ENCODE assay signal across 11 cellular contexts in the genomic region with DNA sequence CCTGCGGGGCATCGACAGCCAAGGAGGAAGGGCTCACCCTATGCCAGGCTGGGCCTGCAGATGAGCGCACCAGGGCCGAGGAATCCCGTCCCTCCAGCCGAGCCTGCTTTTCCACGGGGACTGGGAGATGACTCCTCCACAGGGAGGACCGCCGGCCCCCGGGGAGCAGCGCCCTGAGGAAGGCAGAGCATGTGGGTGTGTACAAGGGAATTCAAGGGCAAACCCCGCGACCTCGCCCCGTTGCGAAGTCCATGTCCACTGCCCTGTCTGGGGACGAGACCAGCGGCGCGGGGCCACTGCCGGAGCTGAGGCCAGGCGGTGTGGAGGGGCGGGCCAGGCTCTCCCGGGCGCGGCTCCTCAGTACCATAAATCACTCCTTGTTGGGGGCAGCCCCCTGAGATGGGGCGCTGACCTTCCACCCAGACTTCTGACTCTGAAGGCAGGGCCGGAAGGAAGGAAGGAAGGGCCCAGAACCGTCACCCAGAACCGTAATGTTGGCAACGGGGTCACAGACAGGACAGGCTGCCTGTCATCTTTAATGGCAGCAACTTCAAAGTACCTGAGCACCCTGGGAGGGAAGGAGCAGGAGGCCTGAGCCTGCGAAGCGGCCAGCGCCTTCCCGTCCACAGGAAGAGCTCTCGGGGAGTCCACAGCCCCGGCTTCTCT. TPM values are rescaled to one million over a fixed set of nuclear protein-coding genes. Genes with fewer than 3 reads are reported as not detected.
DNase-seq lines count a peak whose midpoint lies in the region; ATAC-seq lines count a peak whose summit lies in the region.
"Had no signal": no experiment of that assay in that cellular context is flagged by ENCODE, and none has a peak within 500 bp of the region (broad histone marks: within the 10 kb centered on the region; RNA-seq: fewer than 3 reads in every experiment).

No MANE protein-coding gene starts in this region.

- peaks cover 0 to 27% (median 0%) of the 10 kb centered on the region in 3 experiments for H3K36me3 ChIP-seq in naive thymus-derived CD4-positive, alpha-beta T cell (ENCODE audit: control insufficient read depth in 2 of 3, insufficient read depth in 3 of 3, low read length in 3 of 3)

- no peaks in the 10 kb centered on the region for H3K4me1 ChIP-seq in naive thymus-derived CD4-positive, alpha-beta T cell (ENCODE audit: control insufficient read depth in 2 of 2, insufficient read depth in 2 of 2, low read length in 2 of 2)
- H3K4me1 ChIP-seq: A549 had no signal

- H3K27me3 Mint-ChIP-seq in naive thymus-derived CD4-positive, alpha-beta T cell = no peaks in the 10 kb centered on the region
- H3K27me3 Mint-ChIP-seq in naive thymus-derived CD8-positive, alpha-beta T cell = no peaks in the 10 kb centered on the region

- CTCF ChIA-PET in naive thymus-derived CD4-positive, alpha-beta T cell (lab: Charles Lee) = no interaction called here

- peaks cover 0 to 16% of the 10 kb centered on the region in 2 donors for H3K36me3 Mint-ChIP-seq in activated naive CD4-positive, alpha-beta T cell treated with anti-CD3 and anti-CD28 coated beads, Interleukin-2, amount 50 U/mL, for 72 hours
- H3K36me3 Mint-ChIP-seq in naive thymus-derived CD4-positive, alpha-beta T cell = peaks cover 0 to 24% (median 5%) of the 10 kb centered on the region in 5 donors
- peaks cover 0 to 46% (median 0%) of the 10 kb centered on the region in 3 donors for H3K36me3 Mint-ChIP-seq in naive thymus-derived CD8-positive, alpha-beta T cell
- H3K36me3 Mint-ChIP-seq: natural killer cell had no signal

- no peaks in the 10 kb centered on the region for H3K27me3 ChIP-seq in naive thymus-derived CD4-positive, alpha-beta T cell (ENCODE audit: control insufficient read depth in 2 of 2, insufficient read depth in 2 of 2, low read length in 2 of 2)

- intact Hi-C loops in naive thymus-derived CD4-positive, alpha-beta T cell (cut with micrococcal nuclease) = no loop called here

- H3K9me3 ChIP-seq in naive thymus-derived CD4-positive, alpha-beta T cell (ENCODE audit: control insufficient read depth in 2 of 3, low read length in 3 of 3) = no peaks in the 10 kb centered on the region
- H3K9me3 ChIP-seq: A549 had no signal

- peak; percentile 21 to 22 for ATAC-seq in activated naive CD4-positive, alpha-beta T cell treated with anti-CD3 and anti-CD28 coated beads, Interleukin-2, amount 50 U/mL, for 72 hours
- ATAC-seq in naive thymus-derived CD4-positive, alpha-beta T cell = peak; percentile 45
- ATAC-seq in naive thymus-derived CD8-positive, alpha-beta T cell = no peak
- ATAC-seq: A549 had no signal

- POLR2A ChIA-PET in naive thymus-derived CD4-positive, alpha-beta T cell (lab: Charles Lee) = no interaction called here
- POLR2A ChIA-PET in naive thymus-derived CD8-positive, alpha-beta T cell (lab: Charles Lee) = interaction anchor here (1.0 kb wide), 1 partner anchor 112 kb away, joined by 3 read pairs; no protein-coding TSS in a partner anchor

- H3K27ac Mint-ChIP-seq in activated naive CD4-positive, alpha-beta T cell treated with anti-CD3 and anti-CD28 coated beads, Interleukin-2, amount 50 U/mL, for 72 hours = peak overlapping the region; percentile 32 to 52
- peak overlapping the region in 3 of 9 donors; percentile 33 to 54 (median 38) for H3K27ac Mint-ChIP-seq in naive thymus-derived CD4-positive, alpha-beta T cell
- peak overlapping the region in 3 of 10 donors; percentile 58 to 69 (median 63) for H3K27ac Mint-ChIP-seq in naive thymus-derived CD8-positive, alpha-beta T cell

- no peaks in the 10 kb centered on the region for H3K9me3 Mint-ChIP-seq in activated naive CD4-positive, alpha-beta T cell treated with anti-CD3 and anti-CD28 coated beads, Interleukin-2, amount 50 U/mL, for 72 hours
- peaks cover 0 to 2% (median 0%) of the 10 kb centered on the region in 11 donors for H3K9me3 Mint-ChIP-seq in naive thymus-derived CD4-positive, alpha-beta T cell
- no peaks in the 10 kb centered on the region for H3K9me3 Mint-ChIP-seq in naive thymus-derived CD8-positive, alpha-beta T cell
- H3K9me3 Mint-ChIP-seq: natural killer cell had no signal

- peak overlapping the region; percentile 60 for H3K27ac ChIP-seq in epithelial cell of prostate
- H3K27ac ChIP-seq in naive thymus-derived CD4-positive, alpha-beta T cell (ENCODE audit: low read depth, low read length) = no peak overlapping the region
- H3K27ac ChIP-seq: A549 had no signal

- DNase-seq in activated naive CD4-positive, alpha-beta T cell treated with anti-CD3 and anti-CD28 coated beads, Interleukin-2, amount 50 U/mL, for 72 hours (ENCODE audit: low spot score in 2 of 2) = no peak
- DNase-seq in activated naive CD4-positive, alpha-beta T cell (lab: John Stamatoyannopoulos, UW) = no peak
- DNase-seq in epithelial cell of prostate (ENCODE audit: low read depth, low spot score) = peak; percentile 46
- DNase-seq in naive thymus-derived CD4-positive, alpha-beta T cell = no peak
- peak; percentile 71 for DNase-seq in ureter (ENCODE audit: low spot score)
- DNase-seq in NCI-H748 (lab: John Stamatoyannopoulos, UW; ENCODE audit: unreplicated experiment) = no peak
- DNase-seq in naive thymus-derived CD8-positive, alpha-beta T cell = no peak
- no peak for DNase-seq in SKM-1 (lab: John Stamatoyannopoulos, UW; ENCODE audit: unreplicated experiment)
- DNase-seq: KBM-7, natural killer cell had no signal

- no peak overlapping the region for H3K4me3 Mint-ChIP-seq in naive thymus-derived CD4-positive, alpha-beta T cell
- H3K4me3 Mint-ChIP-seq in naive thymus-derived CD8-positive, alpha-beta T cell = no peak overlapping the region

- no peak overlapping the region for H3K4me3 ChIP-seq in naive thymus-derived CD4-positive, alpha-beta T cell (ENCODE audit: low read length)
- H3K4me3 ChIP-seq: A549 had no signal

- H3K4me1 Mint-ChIP-seq in naive thymus-derived CD4-positive, alpha-beta T cell = peaks cover 14 to 42% (median 33%) of the 10 kb centered on the region in 7 donors
- peaks cover 26 to 52% (median 51%) of the 10 kb centered on the region in 4 donors for H3K4me1 Mint-ChIP-seq in naive thymus-derived CD8-positive, alpha-beta T cell

RNA-seq across cellular contexts. Expression of a gene that starts 52.6 kb away (rescaled TPM):
- total RNA-seq in activated naive CD4-positive, alpha-beta T cell treated with anti-CD3 and anti-CD28 coated beads, Interleukin-2, amount 50 U/mL, for 72 hours = 10 to 100 TPM; 55.1 to 83.0 TPM
- total RNA-seq in naive thymus-derived CD4-positive, alpha-beta T cell = 10 to 100 TPM; 61.1 to 98.4 (median 81.7) TPM
- 10 to 100 TPM; 42.5 to 74.4 TPM for polyA plus RNA-seq in naive thymus-derived CD4-positive, alpha-beta T cell
- total RNA-seq in ureter = 63.9 TPM
- 10 to 100 TPM; 74.8 to 77.1 TPM for total RNA-seq in naive thymus-derived CD8-positive, alpha-beta T cell
- polyA plus RNA-seq in naive thymus-derived CD8-positive, alpha-beta T cell = 10 to 100 TPM; 34.5 to 49.0 (median 36.2) TPM

Comparison
In these comparisons a context has a peak if more than half of its experiments do, and no peak if none do; other contexts are left out.
1. ATAC-seq: peak in activated naive CD4-positive, alpha-beta T cell treated with anti-CD3 and anti-CD28 coated beads, Interleukin-2, amount 50 U/mL, for 72 hours (2 of 2) and naive thymus-derived CD4-positive, alpha-beta T cell (single experiment); none in naive thymus-derived CD8-positive, alpha-beta T cell (0 of 2).
2. DNase-seq: peak in epithelial cell of prostate (single experiment) and ureter (single experiment); none in activated naive CD4-positive, alpha-beta T cell treated with anti-CD3 and anti-CD28 coated beads, Interleukin-2, amount 50 U/mL, for 72 hours (0 of 2), activated naive CD4-positive, alpha-beta T cell (0 of 4), naive thymus-derived CD4-positive, alpha-beta T cell (0 of 9), NCI-H748 (single experiment), naive thymus-derived CD8-positive, alpha-beta T cell (0 of 10) and SKM-1 (single experiment).